Comparison of ENCODE assay signal across 17 cellular contexts in genomic region chr7:51082940-51083533, GRCh38.
"Had no signal": no experiment of that assay in that cellular context is flagged by ENCODE, and none has a peak within 500 bp of the region (broad histone marks: within the 10 kb centered on the region; RNA-seq: fewer than 3 reads in every experiment).

No MANE protein-coding gene starts in this region.

- H3K36me3 Mint-ChIP-seq: naive thymus-derived CD8-positive, alpha-beta T cell; stimulated activated effector memory CD8-positive, alpha-beta T cell treated with anti-CD3 and anti-CD28 coated beads, Interleukin-12 subunit alpha, Interleukin-12 subunit beta, amount 100 ng/mL, for 72 hours had no signal

- H3K9me3 Mint-ChIP-seq: naive thymus-derived CD8-positive, alpha-beta T cell; stimulated activated effector memory CD8-positive, alpha-beta T cell treated with anti-CD3 and anti-CD28 coated beads, Interleukin-12 subunit alpha, Interleukin-12 subunit beta, amount 100 ng/mL, for 72 hours had no signal

- H3K27me3 ChIP-seq: gastrocnemius medialis, pancreas, right lobe of liver, tibial artery, upper lobe of left lung, vagina had no signal

- ATAC-seq: esophagus mucosa; gastrocnemius medialis; naive thymus-derived CD8-positive, alpha-beta T cell; pancreas; right lobe of liver; stimulated activated effector memory CD8-positive, alpha-beta T cell treated with anti-CD3 and anti-CD28 coated beads, Interleukin-12 subunit alpha, Interleukin-12 subunit beta, amount 100 ng/mL, for 72 hours; stimulated activated naive CD8-positive, alpha-beta T cell treated with anti-CD3 and anti-CD28 coated beads, Interleukin-15, Interleukin-2, amounts not matched to agents 100 U/mL and 50 U/mL, for 24 hours had no signal

- H3K27ac ChIP-seq: coronary artery, gastrocnemius medialis, pancreas, right lobe of liver, tibial artery, upper lobe of left lung, vagina had no signal

- H3K4me3 ChIP-seq: coronary artery, gastrocnemius medialis, pancreas, right lobe of liver, tibial artery, upper lobe of left lung, vagina had no signal

- H3K36me3 ChIP-seq: pancreas, right lobe of liver, tibial artery, upper lobe of left lung, vagina had no signal

- H3K27ac Mint-ChIP-seq: naive thymus-derived CD8-positive, alpha-beta T cell; progenitor cell of endocrine pancreas; stimulated activated effector memory CD8-positive, alpha-beta T cell treated with anti-CD3 and anti-CD28 coated beads, Interleukin-12 subunit alpha, Interleukin-12 subunit beta, amount 100 ng/mL, for 72 hours had no signal

- H3K4me3 Mint-ChIP-seq: naive thymus-derived CD8-positive, alpha-beta T cell; stimulated activated effector memory CD8-positive, alpha-beta T cell treated with anti-CD3 and anti-CD28 coated beads, Interleukin-12 subunit alpha, Interleukin-12 subunit beta, amount 100 ng/mL, for 72 hours had no signal

- DNase-seq: effector CD4-positive, alpha-beta T cell; gastrocnemius medialis; islet precursor cell; mammary epithelial cell; naive thymus-derived CD8-positive, alpha-beta T cell; pancreas; right lobe of liver; stimulated activated CD4-positive, alpha-beta T cell treated with anti-CD3 and anti-CD28 coated beads, Interleukin-4, amount 100 ng/mL, for 1 hour; stimulated activated CD8-positive, alpha-beta memory T cell treated with anti-CD3 and anti-CD28 coated beads, Interleukin-4, amount 100 ng/mL, for 48 hours; stimulated activated naive CD8-positive, alpha-beta T cell treated with anti-CD3 and anti-CD28 coated beads, Interleukin-15, Interleukin-2, amounts not matched to agents 100 U/mL and 50 U/mL, for 24 hours; tibial artery; upper lobe of left lung had no signal

- H3K4me1 ChIP-seq: right lobe of liver, tibial artery, upper lobe of left lung had no signal

- H3K9me3 ChIP-seq: gastrocnemius medialis, pancreas, right lobe of liver, tibial artery, upper lobe of left lung, vagina had no signal

- FAIRE-seq: pancreas had no signal

- H3K4me1 Mint-ChIP-seq: naive thymus-derived CD8-positive, alpha-beta T cell; stimulated activated effector memory CD8-positive, alpha-beta T cell treated with anti-CD3 and anti-CD28 coated beads, Interleukin-12 subunit alpha, Interleukin-12 subunit beta, amount 100 ng/mL, for 72 hours had no signal

- H3K27me3 Mint-ChIP-seq: progenitor cell of endocrine pancreas had no signal
